Comparison of ENCODE assay signal across 16 cellular contexts in the genomic region with DNA sequence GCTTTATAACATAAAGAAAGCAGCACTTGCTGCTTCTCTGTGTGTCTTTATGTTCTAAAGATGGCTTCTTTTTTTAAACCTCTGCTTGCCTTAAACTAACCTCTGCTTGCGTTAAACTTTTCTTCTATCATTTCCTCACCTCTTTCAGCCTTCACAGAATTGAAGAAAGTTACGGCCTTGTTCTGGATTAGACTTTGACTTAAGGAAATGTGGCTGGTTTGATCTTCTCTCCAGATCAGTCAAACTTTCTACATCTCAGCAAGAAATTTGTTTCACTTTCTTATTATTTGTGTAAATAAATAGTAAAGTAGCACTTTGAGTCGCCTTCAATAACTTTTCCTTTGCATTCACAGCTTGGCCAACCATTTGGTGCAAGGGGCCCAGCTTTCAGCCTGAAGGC.
"Had no signal": no experiment of that assay in that cellular context is flagged by ENCODE, and none has a peak within 500 bp of the region (broad histone marks: within the 10 kb centered on the region; RNA-seq: fewer than 3 reads in every experiment).

No MANE protein-coding gene starts in this region.

- H3K27ac Mint-ChIP-seq: brain; mesothelial cell of epicardium; neural progenitor cell; stimulated activated naive CD8-positive, alpha-beta T cell treated with anti-CD3 and anti-CD28 coated beads, Interleukin-15, Interleukin-2, amounts not matched to agents 100 ng/mL and 50 ng/mL, for 24 hours; T-helper 2 cell treated with Interferon-gamma antibody and Interleukin-4, amounts not matched to agents 5 μg/mL and 100 μg/mL, for 36 hours; type B pancreatic cell had no signal

- H3K4me1 Mint-ChIP-seq: brain; central memory CD8-positive, alpha-beta T cell; mesothelial cell of epicardium; neural progenitor cell had no signal

- H3K27me3 Mint-ChIP-seq: central memory CD8-positive, alpha-beta T cell; stimulated activated naive CD8-positive, alpha-beta T cell treated with anti-CD3 and anti-CD28 coated beads, Interleukin-15, Interleukin-2, amounts not matched to agents 100 ng/mL and 50 ng/mL, for 24 hours had no signal

- H3K9me3 Mint-ChIP-seq: activated T-cell treated with anti-CD3 and anti-CD28 coated beads, Interleukin-2, amount 50 U/mL, for 4 hours; central memory CD8-positive, alpha-beta T cell; stimulated activated naive CD8-positive, alpha-beta T cell treated with anti-CD3 and anti-CD28 coated beads, Interleukin-15, Interleukin-2, amounts not matched to agents 100 ng/mL and 50 ng/mL, for 24 hours; type B pancreatic cell had no signal

- H3K4me3 Mint-ChIP-seq: activated T-cell treated with anti-CD3 and anti-CD28 coated beads, Interleukin-2, amount 50 U/mL, for 4 hours; brain; central memory CD8-positive, alpha-beta T cell; mesothelial cell of epicardium; neural progenitor cell; stimulated activated naive CD8-positive, alpha-beta T cell treated with anti-CD3 and anti-CD28 coated beads, Interleukin-15, Interleukin-2, amounts not matched to agents 100 ng/mL and 50 ng/mL, for 24 hours; T-helper 2 cell treated with Interferon-gamma antibody and Interleukin-4, amounts not matched to agents 5 μg/mL and 100 μg/mL, for 36 hours; type B pancreatic cell had no signal

- ATAC-seq: right lobe of liver had no signal

- DNase-seq: activated gamma-delta T cell treated with Interleukin-2 at 50 U/mL for 16 hours; activated T-cell treated with anti-CD3 and anti-CD28 coated beads, Interleukin-2, amount 50 U/mL, for 4 hours; cortex of kidney; effector CD4-positive, alpha-beta T cell; islet precursor cell; ovary; right lobe of liver; stimulated activated CD4-positive, alpha-beta T cell treated with anti-CD3 and anti-CD28 coated beads, Interleukin-4, amount 100 ng/mL, for 4 hours; stimulated activated CD8-positive, alpha-beta memory T cell treated with anti-CD3 and anti-CD28 coated beads, Interleukin-4, amount 100 ng/mL, for 48 hours had no signal

- H3K36me3 Mint-ChIP-seq: mesothelial cell of epicardium, neural progenitor cell had no signal
